Comparison of ENCODE assay signal across 16 cellular contexts in the genomic region with DNA sequence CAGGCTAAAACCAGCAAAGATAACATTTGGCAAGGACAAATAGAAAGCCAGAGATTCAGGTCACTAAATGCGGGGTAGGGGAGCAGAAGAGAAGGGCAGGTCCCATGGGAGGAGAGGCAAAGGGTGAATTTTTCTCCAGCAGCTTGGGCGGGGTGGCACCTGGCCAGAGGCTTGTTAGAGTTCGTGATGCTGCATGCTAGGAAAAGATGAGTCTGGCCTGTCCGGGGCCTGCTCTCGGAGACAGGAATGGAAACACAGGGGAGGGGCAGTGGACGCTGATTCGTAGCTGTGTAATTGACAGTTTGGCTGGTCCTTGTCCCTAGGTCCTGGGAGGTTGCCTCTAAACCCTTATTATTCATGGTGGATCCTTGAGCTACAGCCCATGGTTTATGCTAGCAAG. TPM values are rescaled to one million over a fixed set of nuclear protein-coding genes. Genes with fewer than 3 reads are reported as not detected.
DNase-seq lines count a peak whose midpoint lies in the region; TF ChIP-seq lines count a peak whose summit lies in the region.
"Had no signal": no experiment of that assay in that cellular context is flagged by ENCODE, and none has a peak within 500 bp of the region (broad histone marks: within the 10 kb centered on the region; RNA-seq: fewer than 3 reads in every experiment).

No MANE protein-coding gene starts in this region.

- H4K20me1 ChIP-seq in mammary epithelial cell (ENCODE audit: insufficient read depth, low read length), result no peaks in the 10 kb centered on the region

- peaks cover 11% of the 10 kb centered on the region for H3K9me3 Mint-ChIP-seq in osteocyte (ENCODE audit: unreplicated experiment)
- H3K9me3 Mint-ChIP-seq in activated T-cell treated with anti-CD3 and anti-CD28 coated beads, Interleukin-2, amount 50 U/mL, for 24 hours, result peaks cover under 1% of the 10 kb centered on the region

- H3K4me3 ChIP-seq in breast epithelium (no peak overlapping the region), mammary epithelial cell (replicated peaks in 1 of 3; ENCODE audit: insufficient read depth in 1 of 3, low read depth in 2 of 3, low read length in 3 of 3) (no peak overlapping the region)

- H3K9ac ChIP-seq in mammary epithelial cell (ENCODE audit: insufficient read depth, low read length), result no peak overlapping the region

- CTCF ChIA-PET in mammary epithelial cell (lab: Charles Lee; ENCODE audit: low non-redundant PET), result no interaction called here

- intact Hi-C loops in breast epithelium (cut with DNase I; ENCODE audit: low total_unique reads), result no loop called here
- intact Hi-C loops in mammary epithelial cell (cut with micrococcal nuclease), result no loop called here
- intact Hi-C loops in cardiac septum (cut with DNase I), result no loop called here

- in situ Hi-C loops in mammary epithelial cell (cut with MboI; ENCODE audit: low sequenced_read_pairs in 2 of 2) (no loop called here), KBM-7 (cut with MboI; ENCODE audit: low pct_unique_long_range_greater_than_20kb, low sequenced_read_pairs) (no loop called here)

- no peak for TF ChIP-seq POLR2A in breast epithelium (IDR thresholded peaks at IDR 0.05)

- H2AFZ ChIP-seq in mammary epithelial cell (ENCODE audit: low read depth, low read length), result no peak overlapping the region

- no peak for DNase-seq in breast epithelium (ENCODE audit: low spot score in 2 of 2)
- no peak for DNase-seq in mammary epithelial cell
- DNase-seq in cardiac septum (ENCODE audit: low spot score), result peak; percentile 73
- DNase-seq in osteocyte (ENCODE audit: extremely low spot score, unreplicated experiment), result no peak
- DNase-seq in KBM-7, result no peak
- no peak for DNase-seq in activated T-cell treated with anti-CD3 and anti-CD28 coated beads, Interleukin-2, amount 50 U/mL, for 24 hours
- DNase-seq in epidermal melanocyte (ENCODE audit: insufficient read length, low spot score), result no peak
- DNase-seq in GM19238 (ENCODE audit: insufficient read length, low spot score), result no peak
- DNase-seq: activated CD4-positive, alpha-beta memory T cell treated with anti-CD3 and anti-CD28 coated beads for 36 hours; activated naive CD4-positive, alpha-beta T cell treated with anti-CD3 and anti-CD28 coated beads, Interleukin-2, amount 10 ng/mL, durations not matched to agents 7 days and 5 days; DND-41; naive thymus-derived CD8-positive, alpha-beta T cell; NCI-H1417 treated with DMSO at 0.1 percent for 48 hours; stimulated activated CD4-positive, alpha-beta T cell treated with anti-CD3 and anti-CD28 coated beads, Interleukin-15, amount 100 ng/mL, for 24 hours had no signal

- H3K27ac Mint-ChIP-seq in osteocyte (ENCODE audit: unreplicated experiment), result peak overlapping the region; percentile 86
- no peak overlapping the region for H3K27ac Mint-ChIP-seq in activated T-cell treated with anti-CD3 and anti-CD28 coated beads, Interleukin-2, amount 50 U/mL, for 24 hours
- H3K27ac Mint-ChIP-seq: activated CD4-positive, alpha-beta memory T cell treated with anti-CD3 and anti-CD28 coated beads for 36 hours; activated naive CD4-positive, alpha-beta T cell treated with anti-CD3 and anti-CD28 coated beads, Interleukin-2, amount 10 ng/mL, durations not matched to agents 7 days and 5 days; naive thymus-derived CD8-positive, alpha-beta T cell had no signal

- H3K4me1 ChIP-seq in breast epithelium, result no peaks in the 10 kb centered on the region
- H3K4me1 ChIP-seq in mammary epithelial cell (ENCODE audit: insufficient read depth, low read length), result no peaks in the 10 kb centered on the region

- H3K27me3 Mint-ChIP-seq in osteocyte (ENCODE audit: unreplicated experiment), result no peaks in the 10 kb centered on the region
- H3K27me3 Mint-ChIP-seq in activated T-cell treated with anti-CD3 and anti-CD28 coated beads, Interleukin-2, amount 50 U/mL, for 24 hours, result peaks cover 2% of the 10 kb centered on the region
- H3K27me3 Mint-ChIP-seq: dendritic cell treated with granulocyte-macrophage colony-stimulating factor and Interleukin-4, amounts not matched to agents 40 ng/mL and 50 ng/mL, for 4 days had no signal

- peaks cover 50% of the 10 kb centered on the region for H3K4me1 Mint-ChIP-seq in osteocyte (ENCODE audit: unreplicated experiment)
- H3K4me1 Mint-ChIP-seq in activated T-cell treated with anti-CD3 and anti-CD28 coated beads, Interleukin-2, amount 50 U/mL, for 24 hours (ENCODE audit: low read depth), result no peaks in the 10 kb centered on the region
- H3K4me1 Mint-ChIP-seq: activated naive CD4-positive, alpha-beta T cell treated with anti-CD3 and anti-CD28 coated beads, Interleukin-2, amount 10 ng/mL, durations not matched to agents 7 days and 5 days; naive thymus-derived CD8-positive, alpha-beta T cell had no signal

- H3K27me3 ChIP-seq in breast epithelium, result no peaks in the 10 kb centered on the region
- H3K27me3 ChIP-seq in mammary epithelial cell (ENCODE audit: insufficient read depth, low read length), result no peaks in the 10 kb centered on the region

- peak overlapping the region; percentile 54 to 89 for H3K27ac ChIP-seq in breast epithelium
- H3K27ac ChIP-seq in mammary epithelial cell (ENCODE audit: insufficient read depth, low read depth, low read length), result no peak overlapping the region

- dilution Hi-C loops in mammary epithelial cell (cut with HindIII; ENCODE audit: low sequenced_read_pairs), result loop anchor here (5.0 kb wide), 1 partner anchor 98 kb away; no protein-coding TSS in a partner anchor

- H3K4me2 ChIP-seq in mammary epithelial cell (ENCODE audit: insufficient read depth, low read depth, low read length), result no peak overlapping the region

- H3K79me2 ChIP-seq in mammary epithelial cell (ENCODE audit: insufficient read depth, low read length), result no peaks in the 10 kb centered on the region

- peaks cover 10% of the 10 kb centered on the region for H3K36me3 Mint-ChIP-seq in osteocyte (ENCODE audit: unreplicated experiment)
- H3K36me3 Mint-ChIP-seq in activated T-cell treated with anti-CD3 and anti-CD28 coated beads, Interleukin-2, amount 50 U/mL, for 24 hours (ENCODE audit: low read depth), result no peaks in the 10 kb centered on the region
- H3K36me3 Mint-ChIP-seq: activated CD4-positive, alpha-beta memory T cell treated with anti-CD3 and anti-CD28 coated beads for 36 hours; activated naive CD4-positive, alpha-beta T cell treated with anti-CD3 and anti-CD28 coated beads, Interleukin-2, amount 10 ng/mL, durations not matched to agents 7 days and 5 days had no signal

- no peak overlapping the region for H3K4me3 Mint-ChIP-seq in osteocyte (ENCODE audit: unreplicated experiment)
- no peak overlapping the region for H3K4me3 Mint-ChIP-seq in activated T-cell treated with anti-CD3 and anti-CD28 coated beads, Interleukin-2, amount 50 U/mL, for 24 hours
- H3K4me3 Mint-ChIP-seq: activated CD4-positive, alpha-beta memory T cell treated with anti-CD3 and anti-CD28 coated beads for 36 hours; activated naive CD4-positive, alpha-beta T cell treated with anti-CD3 and anti-CD28 coated beads, Interleukin-2, amount 10 ng/mL, durations not matched to agents 7 days and 5 days; dendritic cell treated with granulocyte-macrophage colony-stimulating factor and Interleukin-4, amounts not matched to agents 40 ng/mL and 50 ng/mL, for 4 days; naive thymus-derived CD8-positive, alpha-beta T cell had no signal

- no peaks in the 10 kb centered on the region for H3K9me3 ChIP-seq in breast epithelium
- H3K9me3 ChIP-seq in mammary epithelial cell (replicated peaks; ENCODE audit: insufficient read depth, low read length), result no peaks in the 10 kb centered on the region

- no TSS peak for BruUV-seq in mammary epithelial cell (replicated peaks; lab: Mats Ljungman, UMichigan)

- WGBS in mammary epithelial cell (ENCODE audit: low coverage, missing lambda C conversion rate), result 63% methylated on average over 7 of the region's 7 CpGs

- H3K36me3 ChIP-seq in breast epithelium (no peaks in the 10 kb centered on the region), mammary epithelial cell (ENCODE audit: insufficient read depth, low read length) (no peaks in the 10 kb centered on the region)

- TF ChIP-seq CTCF in breast epithelium (IDR thresholded peaks at IDR 0.05) (no peak), mammary epithelial cell (conservative IDR thresholded peaks at IDR 0.05 in 1 of 2, IDR thresholded peaks at IDR 0.05 in 1 of 2; ENCODE audit: extremely low read depth in 1 of 2, insufficient read depth in 1 of 2, low read depth in 1 of 2, low read length in 2 of 2) (no peak), osteocyte (IDR thresholded peaks at IDR 0.05) (no peak)

RNA-seq across cellular contexts. Expression of a gene that starts 44.7 kb away (rescaled TPM):
- under 1 TPM; 0.29 to 0.48 (median 0.33) TPM for total RNA-seq in breast epithelium
- 1 to 10 TPM in 1 of 2 donors, under 1 TPM in 1; 0.67 to 8.3 TPM for total RNA-seq in mammary epithelial cell
- 4.3 TPM for polyA plus RNA-seq in mammary epithelial cell
- 6.9 TPM for polyA minus RNA-seq in mammary epithelial cell
- total RNA-seq in cardiac septum, result not detected
- 21.9 and 24.9 TPM in 2 replicates for total RNA-seq in osteocyte
- total RNA-seq: activated CD4-positive, alpha-beta memory T cell treated with anti-CD3 and anti-CD28 coated beads for 36 hours; naive thymus-derived CD8-positive, alpha-beta T cell; T-helper 1 cell treated with Interleukin-12 subunit alpha and Interleukin-12 subunit beta and Interleukin-4 antibody, amounts not matched to agents 30 ng/mL and 1 ng/mL, for 36 hours had no signal
- polyA plus RNA-seq: naive thymus-derived CD8-positive, alpha-beta T cell had no signal
